1 cellular context compared by ENCODE assay signal in the genomic region with DNA sequence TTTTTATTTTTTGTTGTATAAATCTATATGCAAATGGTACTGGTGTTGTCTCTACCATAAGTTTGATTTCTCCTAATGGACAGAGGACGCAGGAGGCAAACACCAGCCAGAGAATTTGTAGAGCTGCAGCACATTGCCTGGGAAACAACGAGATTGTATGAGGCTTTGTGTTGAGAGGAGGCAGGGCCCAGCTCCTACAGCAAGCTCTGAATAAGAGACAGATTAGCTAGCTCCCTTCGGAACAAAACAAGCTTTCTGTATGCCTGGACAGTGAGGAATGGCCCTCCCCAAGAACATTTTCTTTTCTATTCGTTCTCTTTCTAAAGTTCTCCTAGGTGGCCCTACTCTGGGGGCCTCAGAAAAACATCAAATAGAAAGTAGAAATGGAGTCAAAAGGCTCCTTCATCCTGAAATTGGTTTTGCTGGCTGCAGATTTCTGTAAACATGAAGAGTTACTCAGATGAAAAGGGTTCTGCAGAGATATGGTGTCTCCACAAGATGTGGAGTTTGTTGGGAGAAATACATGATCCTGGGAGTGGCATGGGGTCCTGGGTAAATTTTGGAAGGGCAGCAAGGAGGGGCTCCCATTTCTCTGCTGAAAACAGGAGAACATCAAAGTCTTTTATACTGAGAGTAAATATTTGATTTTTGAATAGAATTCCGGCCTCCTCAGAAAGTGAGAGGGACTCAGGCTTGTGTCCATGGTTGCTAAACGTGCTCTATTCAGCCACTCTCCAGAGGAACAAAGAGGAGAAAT.
TF ChIP-seq lines count a peak whose summit lies in the region.

No MANE protein-coding gene starts in this region.

TF ChIP-seq in HepG2, 621 proteins besides CTCF, POLR2A, EP300 and RAD21 (continued from another document and continues in another):
- TF ChIP-seq ZNF547 (CRISPR knock-in tag; IDR thresholded peaks at IDR 0.05) = no peak
- no peak for TF ChIP-seq ZNF850 (CRISPR knock-in tag; conservative IDR thresholded peaks at IDR 0.05)
- TF ChIP-seq SOX6 (IDR thresholded peaks at IDR 0.05) = no peak
- TF ChIP-seq SOX6 (CRISPR knock-in tag; IDR thresholded peaks at IDR 0.05) = peak; percentile 63; the same call in 1 of the 2 replicates
- TF ChIP-seq HMGXB4 (CRISPR knock-in tag; IDR thresholded peaks at IDR 0.05; ENCODE audit: borderline replicate concordance in 1 of 2, low read depth in 1 of 2) = peak in 1 of 2 experiments; percentile 41; a peak in 1 of 4 replicates
- TF ChIP-seq, protein P1, sequence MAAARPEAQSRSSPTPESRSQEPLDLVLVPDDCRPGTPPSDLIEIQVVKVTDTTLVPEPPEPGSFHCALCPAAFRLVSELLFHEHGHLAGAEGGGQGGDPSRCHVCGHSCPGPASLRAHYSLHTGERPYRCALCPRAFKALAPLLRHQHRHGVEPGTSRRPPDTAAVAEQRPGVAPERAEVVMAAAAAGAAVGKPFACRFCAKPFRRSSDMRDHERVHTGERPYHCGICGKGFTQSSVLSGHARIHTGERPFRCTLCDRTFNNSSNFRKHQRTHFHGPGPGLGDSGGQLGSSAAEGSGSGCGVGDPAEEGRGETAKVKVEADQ (CRISPR knock-in tag; IDR thresholded peaks at IDR 0.05; ENCODE audit: borderline replicate concordance) = no peak
- TF ChIP-seq, protein P2, sequence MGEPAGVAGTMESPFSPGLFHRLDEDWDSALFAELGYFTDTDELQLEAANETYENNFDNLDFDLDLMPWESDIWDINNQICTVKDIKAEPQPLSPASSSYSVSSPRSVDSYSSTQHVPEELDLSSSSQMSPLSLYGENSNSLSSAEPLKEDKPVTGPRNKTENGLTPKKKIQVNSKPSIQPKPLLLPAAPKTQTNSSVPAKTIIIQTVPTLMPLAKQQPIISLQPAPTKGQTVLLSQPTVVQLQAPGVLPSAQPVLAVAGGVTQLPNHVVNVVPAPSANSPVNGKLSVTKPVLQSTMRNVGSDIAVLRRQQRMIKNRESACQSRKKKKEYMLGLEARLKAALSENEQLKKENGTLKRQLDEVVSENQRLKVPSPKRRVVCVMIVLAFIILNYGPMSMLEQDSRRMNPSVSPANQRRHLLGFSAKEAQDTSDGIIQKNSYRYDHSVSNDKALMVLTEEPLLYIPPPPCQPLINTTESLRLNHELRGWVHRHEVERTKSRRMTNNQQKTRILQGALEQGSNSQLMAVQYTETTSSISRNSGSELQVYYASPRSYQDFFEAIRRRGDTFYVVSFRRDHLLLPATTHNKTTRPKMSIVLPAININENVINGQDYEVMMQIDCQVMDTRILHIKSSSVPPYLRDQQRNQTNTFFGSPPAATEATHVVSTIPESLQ (CRISPR knock-in tag; conservative IDR thresholded peaks at IDR 0.05) = 0 out of 2 replicates have a peak, but pooled peaks have one; percentile 74
- TF ChIP-seq NFATC3 (CRISPR knock-in tag; IDR thresholded peaks at IDR 0.05) = no peak
- peak; percentile 71 for TF ChIP-seq GFI1 (CRISPR knock-in tag; IDR thresholded peaks at IDR 0.05; ENCODE audit: borderline replicate concordance)
- TF ChIP-seq, protein P3, sequence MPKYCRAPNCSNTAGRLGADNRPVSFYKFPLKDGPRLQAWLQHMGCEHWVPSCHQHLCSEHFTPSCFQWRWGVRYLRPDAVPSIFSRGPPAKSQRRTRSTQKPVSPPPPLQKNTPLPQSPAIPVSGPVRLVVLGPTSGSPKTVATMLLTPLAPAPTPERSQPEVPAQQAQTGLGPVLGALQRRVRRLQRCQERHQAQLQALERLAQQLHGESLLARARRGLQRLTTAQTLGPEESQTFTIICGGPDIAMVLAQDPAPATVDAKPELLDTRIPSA (CRISPR knock-in tag; IDR thresholded peaks at IDR 0.05; ENCODE audit: borderline replicate concordance) = no peak
- no peak for TF ChIP-seq ZNF629 (CRISPR knock-in tag; conservative IDR thresholded peaks at IDR 0.05)
- no peak for TF ChIP-seq SMARCE1 (IDR thresholded peaks at IDR 0.05; ENCODE audit: borderline replicate concordance)
- no peak for TF ChIP-seq U2AF1 (optimal IDR thresholded peaks at IDR 0.05; ENCODE audit: low read depth, low read length)
- TF ChIP-seq, protein P4, sequence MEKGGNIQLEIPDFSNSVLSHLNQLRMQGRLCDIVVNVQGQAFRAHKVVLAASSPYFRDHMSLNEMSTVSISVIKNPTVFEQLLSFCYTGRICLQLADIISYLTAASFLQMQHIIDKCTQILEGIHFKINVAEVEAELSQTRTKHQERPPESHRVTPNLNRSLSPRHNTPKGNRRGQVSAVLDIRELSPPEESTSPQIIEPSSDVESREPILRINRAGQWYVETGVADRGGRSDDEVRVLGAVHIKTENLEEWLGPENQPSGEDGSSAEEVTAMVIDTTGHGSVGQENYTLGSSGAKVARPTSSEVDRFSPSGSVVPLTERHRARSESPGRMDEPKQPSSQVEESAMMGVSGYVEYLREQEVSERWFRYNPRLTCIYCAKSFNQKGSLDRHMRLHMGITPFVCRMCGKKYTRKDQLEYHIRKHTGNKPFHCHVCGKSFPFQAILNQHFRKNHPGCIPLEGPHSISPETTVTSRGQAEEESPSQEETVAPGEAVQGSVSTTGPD (CRISPR knock-in tag; IDR thresholded peaks at IDR 0.05) = no peak
- no peak for TF ChIP-seq ZNF615 (CRISPR knock-in tag; IDR thresholded peaks at IDR 0.05; ENCODE audit: borderline replicate concordance)
- no peak for TF ChIP-seq ZNF10 (CRISPR knock-in tag; IDR thresholded peaks at IDR 0.05; ENCODE audit: borderline replicate concordance, low read depth)
- TF ChIP-seq, protein P5, sequence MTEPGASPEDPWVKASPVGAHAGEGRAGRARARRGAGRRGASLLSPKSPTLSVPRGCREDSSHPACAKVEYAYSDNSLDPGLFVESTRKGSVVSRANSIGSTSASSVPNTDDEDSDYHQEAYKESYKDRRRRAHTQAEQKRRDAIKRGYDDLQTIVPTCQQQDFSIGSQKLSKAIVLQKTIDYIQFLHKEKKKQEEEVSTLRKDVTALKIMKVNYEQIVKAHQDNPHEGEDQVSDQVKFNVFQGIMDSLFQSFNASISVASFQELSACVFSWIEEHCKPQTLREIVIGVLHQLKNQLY (CRISPR knock-in tag; IDR thresholded peaks at IDR 0.05) = peak; percentile 35; the same call in 1 of the 2 replicates
- no peak for TF ChIP-seq CREB1 (IDR thresholded peaks at IDR 0.05)
- TF ChIP-seq CREB1 (CRISPR knock-in tag; IDR thresholded peaks at IDR 0.05) = no peak
- no peak for TF ChIP-seq MIER2 (CRISPR knock-in tag; IDR thresholded peaks at IDR 0.05)
- TF ChIP-seq PRMT3 (CRISPR knock-in tag; IDR thresholded peaks at IDR 0.05; ENCODE audit: borderline replicate concordance, low read depth) = no peak
- TF ChIP-seq GTF2F1 (IDR thresholded peaks at IDR 0.05; ENCODE audit: low read length) = no peak
- TF ChIP-seq ZNF143 (CRISPR knock-in tag; IDR thresholded peaks at IDR 0.05) = no peak
- TF ChIP-seq ISL2 (CRISPR knock-in tag; IDR thresholded peaks at IDR 0.05) = peak; percentile 81
- TF ChIP-seq, protein P6, sequence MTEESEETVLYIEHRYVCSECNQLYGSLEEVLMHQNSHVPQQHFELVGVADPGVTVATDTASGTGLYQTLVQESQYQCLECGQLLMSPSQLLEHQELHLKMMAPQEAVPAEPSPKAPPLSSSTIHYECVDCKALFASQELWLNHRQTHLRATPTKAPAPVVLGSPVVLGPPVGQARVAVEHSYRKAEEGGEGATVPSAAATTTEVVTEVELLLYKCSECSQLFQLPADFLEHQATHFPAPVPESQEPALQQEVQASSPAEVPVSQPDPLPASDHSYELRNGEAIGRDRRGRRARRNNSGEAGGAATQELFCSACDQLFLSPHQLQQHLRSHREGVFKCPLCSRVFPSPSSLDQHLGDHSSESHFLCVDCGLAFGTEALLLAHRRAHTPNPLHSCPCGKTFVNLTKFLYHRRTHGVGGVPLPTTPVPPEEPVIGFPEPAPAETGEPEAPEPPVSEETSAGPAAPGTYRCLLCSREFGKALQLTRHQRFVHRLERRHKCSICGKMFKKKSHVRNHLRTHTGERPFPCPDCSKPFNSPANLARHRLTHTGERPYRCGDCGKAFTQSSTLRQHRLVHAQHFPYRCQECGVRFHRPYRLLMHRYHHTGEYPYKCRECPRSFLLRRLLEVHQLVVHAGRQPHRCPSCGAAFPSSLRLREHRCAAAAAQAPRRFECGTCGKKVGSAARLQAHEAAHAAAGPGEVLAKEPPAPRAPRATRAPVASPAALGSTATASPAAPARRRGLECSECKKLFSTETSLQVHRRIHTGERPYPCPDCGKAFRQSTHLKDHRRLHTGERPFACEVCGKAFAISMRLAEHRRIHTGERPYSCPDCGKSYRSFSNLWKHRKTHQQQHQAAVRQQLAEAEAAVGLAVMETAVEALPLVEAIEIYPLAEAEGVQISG (CRISPR knock-in tag; IDR thresholded peaks at IDR 0.05) = no peak
- peak; percentile 18; the same call in 1 of the 2 replicates for TF ChIP-seq CEBPG (CRISPR knock-in tag; IDR thresholded peaks at IDR 0.05)
- TF ChIP-seq RBM22 (optimal IDR thresholded peaks at IDR 0.05; ENCODE audit: low read length) = no peak
- TF ChIP-seq RBAK (CRISPR knock-in tag; IDR thresholded peaks at IDR 0.05) = no peak
- peak; percentile 34; the same call in 1 of the 2 replicates for TF ChIP-seq SAP130 (CRISPR knock-in tag; IDR thresholded peaks at IDR 0.05; ENCODE audit: low read depth)
- TF ChIP-seq, protein P7, sequence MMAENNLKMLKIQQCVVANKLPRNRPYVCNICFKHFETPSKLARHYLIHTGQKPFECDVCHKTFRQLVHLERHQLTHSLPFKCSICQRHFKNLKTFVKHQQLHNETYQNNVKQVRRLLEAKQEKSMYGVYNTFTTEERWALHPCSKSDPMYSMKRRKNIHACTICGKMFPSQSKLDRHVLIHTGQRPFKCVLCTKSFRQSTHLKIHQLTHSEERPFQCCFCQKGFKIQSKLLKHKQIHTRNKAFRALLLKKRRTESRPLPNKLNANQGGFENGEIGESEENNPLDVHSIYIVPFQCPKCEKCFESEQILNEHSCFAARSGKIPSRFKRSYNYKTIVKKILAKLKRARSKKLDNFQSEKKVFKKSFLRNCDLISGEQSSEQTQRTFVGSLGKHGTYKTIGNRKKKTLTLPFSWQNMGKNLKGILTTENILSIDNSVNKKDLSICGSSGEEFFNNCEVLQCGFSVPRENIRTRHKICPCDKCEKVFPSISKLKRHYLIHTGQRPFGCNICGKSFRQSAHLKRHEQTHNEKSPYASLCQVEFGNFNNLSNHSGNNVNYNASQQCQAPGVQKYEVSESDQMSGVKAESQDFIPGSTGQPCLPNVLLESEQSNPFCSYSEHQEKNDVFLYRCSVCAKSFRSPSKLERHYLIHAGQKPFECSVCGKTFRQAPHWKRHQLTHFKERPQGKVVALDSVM (CRISPR knock-in tag; IDR thresholded peaks at IDR 0.05) = no peak
- no peak for TF ChIP-seq SP140L (CRISPR knock-in tag; IDR thresholded peaks at IDR 0.05; ENCODE audit: borderline replicate concordance)
- no peak for TF ChIP-seq MTF2 (CRISPR knock-in tag; IDR thresholded peaks at IDR 0.05; ENCODE audit: borderline replicate concordance)
- no peak for TF ChIP-seq MBD4 (IDR thresholded peaks at IDR 0.05; ENCODE audit: borderline replicate concordance, low read length)
- TF ChIP-seq ARNTL (CRISPR knock-in tag; IDR thresholded peaks at IDR 0.05) = 0 out of 2 replicates have a peak, but pooled peaks have one; percentile 45
- TF ChIP-seq NFKB2 (CRISPR knock-in tag; IDR thresholded peaks at IDR 0.05; ENCODE audit: borderline replicate concordance) = no peak
- TF ChIP-seq, protein P8, sequence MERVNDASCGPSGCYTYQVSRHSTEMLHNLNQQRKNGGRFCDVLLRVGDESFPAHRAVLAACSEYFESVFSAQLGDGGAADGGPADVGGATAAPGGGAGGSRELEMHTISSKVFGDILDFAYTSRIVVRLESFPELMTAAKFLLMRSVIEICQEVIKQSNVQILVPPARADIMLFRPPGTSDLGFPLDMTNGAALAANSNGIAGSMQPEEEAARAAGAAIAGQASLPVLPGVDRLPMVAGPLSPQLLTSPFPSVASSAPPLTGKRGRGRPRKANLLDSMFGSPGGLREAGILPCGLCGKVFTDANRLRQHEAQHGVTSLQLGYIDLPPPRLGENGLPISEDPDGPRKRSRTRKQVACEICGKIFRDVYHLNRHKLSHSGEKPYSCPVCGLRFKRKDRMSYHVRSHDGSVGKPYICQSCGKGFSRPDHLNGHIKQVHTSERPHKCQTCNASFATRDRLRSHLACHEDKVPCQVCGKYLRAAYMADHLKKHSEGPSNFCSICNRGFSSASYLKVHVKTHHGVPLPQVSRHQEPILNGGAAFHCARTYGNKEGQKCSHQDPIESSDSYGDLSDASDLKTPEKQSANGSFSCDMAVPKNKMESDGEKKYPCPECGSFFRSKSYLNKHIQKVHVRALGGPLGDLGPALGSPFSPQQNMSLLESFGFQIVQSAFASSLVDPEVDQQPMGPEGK (CRISPR knock-in tag; IDR thresholded peaks at IDR 0.05) = no peak
- TF ChIP-seq ZNF543 (CRISPR knock-in tag; IDR thresholded peaks at IDR 0.05) = peak; percentile 41; the same call in 1 of the 2 replicates
- TF ChIP-seq, protein P9, sequence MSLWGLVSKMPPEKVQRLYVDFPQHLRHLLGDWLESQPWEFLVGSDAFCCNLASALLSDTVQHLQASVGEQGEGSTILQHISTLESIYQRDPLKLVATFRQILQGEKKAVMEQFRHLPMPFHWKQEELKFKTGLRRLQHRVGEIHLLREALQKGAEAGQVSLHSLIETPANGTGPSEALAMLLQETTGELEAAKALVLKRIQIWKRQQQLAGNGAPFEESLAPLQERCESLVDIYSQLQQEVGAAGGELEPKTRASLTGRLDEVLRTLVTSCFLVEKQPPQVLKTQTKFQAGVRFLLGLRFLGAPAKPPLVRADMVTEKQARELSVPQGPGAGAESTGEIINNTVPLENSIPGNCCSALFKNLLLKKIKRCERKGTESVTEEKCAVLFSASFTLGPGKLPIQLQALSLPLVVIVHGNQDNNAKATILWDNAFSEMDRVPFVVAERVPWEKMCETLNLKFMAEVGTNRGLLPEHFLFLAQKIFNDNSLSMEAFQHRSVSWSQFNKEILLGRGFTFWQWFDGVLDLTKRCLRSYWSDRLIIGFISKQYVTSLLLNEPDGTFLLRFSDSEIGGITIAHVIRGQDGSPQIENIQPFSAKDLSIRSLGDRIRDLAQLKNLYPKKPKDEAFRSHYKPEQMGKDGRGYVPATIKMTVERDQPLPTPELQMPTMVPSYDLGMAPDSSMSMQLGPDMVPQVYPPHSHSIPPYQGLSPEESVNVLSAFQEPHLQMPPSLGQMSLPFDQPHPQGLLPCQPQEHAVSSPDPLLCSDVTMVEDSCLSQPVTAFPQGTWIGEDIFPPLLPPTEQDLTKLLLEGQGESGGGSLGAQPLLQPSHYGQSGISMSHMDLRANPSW (CRISPR knock-in tag; IDR thresholded peaks at IDR 0.05; ENCODE audit: borderline replicate concordance) = no peak
- TF ChIP-seq MYC (CRISPR knock-in tag; IDR thresholded peaks at IDR 0.05; ENCODE audit: borderline replicate concordance) = no peak
- TF ChIP-seq HDAC6 (IDR thresholded peaks at IDR 0.05; ENCODE audit: low read depth, low read length) = no peak
- peak; percentile 71; the same call in 1 of the 2 replicates for TF ChIP-seq ZBTB7B (CRISPR knock-in tag; IDR thresholded peaks at IDR 0.05)
- TF ChIP-seq ZFP1 (CRISPR knock-in tag; IDR thresholded peaks at IDR 0.05) = no peak
- TF ChIP-seq ZNF598 (CRISPR knock-in tag; IDR thresholded peaks at IDR 0.05; ENCODE audit: borderline replicate concordance) = no peak
- TF ChIP-seq SMAD1 (CRISPR knock-in tag; IDR thresholded peaks at IDR 0.05; ENCODE audit: borderline replicate concordance, low read depth) = no peak
